ENCODE assay signal across 23 cellular contexts in genomic region chrX:28491322-28491721, GRCh38.
DNase-seq lines count a peak whose midpoint lies in the region; ATAC-seq, FAIRE-seq and TF ChIP-seq lines count a peak whose summit lies in the region.
"Had no signal": no experiment of that assay in that cellular context is flagged by ENCODE, and none has a peak within 500 bp of the region (broad histone marks: within the 10 kb centered on the region; RNA-seq: fewer than 3 reads in every experiment).

No MANE protein-coding gene starts in this region.

- no peak overlapping the region for H3K4me3 ChIP-seq in astrocyte (ENCODE audit: insufficient read depth, low read depth, low read length)
- H3K4me3 ChIP-seq: A549; BLaER1 treated with 17β-estradiol and CSF1 and Interleukin-3, amounts not matched to agents 10 nM and 100 nM; GM12878 had no signal

- H3K27ac ChIP-seq in astrocyte (ENCODE audit: low read depth, low read length): no peak overlapping the region
- H3K27ac ChIP-seq: 22Rv1, A549, C4-2B had no signal

- H2AFZ ChIP-seq in astrocyte (ENCODE audit: low read depth, low read length): no peak overlapping the region

- H3K79me2 ChIP-seq in astrocyte (ENCODE audit: insufficient read depth, low read length): no peaks in the 10 kb centered on the region

- TF ChIP-seq CTCF in astrocyte (IDR thresholded peaks at IDR 0.05; ENCODE audit: insufficient read depth, low read depth, low read length): no peak
- TF ChIP-seq CTCF in GM10248 (IDR thresholded peaks at IDR 0.05; ENCODE audit: control extremely low read depth, extremely low read depth, low read depth, missing control alignments): no peak

- FAIRE-seq in astrocyte (lab: Jason Lieb, UNC): peak; percentile 92
- FAIRE-seq: D721Med, G401.6, GM12878, GM12892, GM18507 had no signal

- CTCF ChIA-PET in GM10248 (lab: Yijun Ruan, JAX): no interaction called here

- H3K4me2 ChIP-seq in astrocyte (ENCODE audit: low read length): no peak overlapping the region
- H3K4me2 ChIP-seq: A549 had no signal

- H4K20me1 ChIP-seq in astrocyte (ENCODE audit: insufficient read depth, low read length): no peaks in the 10 kb centered on the region
- H4K20me1 ChIP-seq: BLaER1 treated with 17β-estradiol and CSF1 and Interleukin-3, amounts not matched to agents 10 nM and 100 nM had no signal

- H3K27ac Mint-ChIP-seq in astrocyte (ENCODE audit: unreplicated experiment): no peak overlapping the region
- H3K27ac Mint-ChIP-seq: B cell; CD4-positive, alpha-beta T cell; CD8-positive, alpha-beta T cell had no signal

- no peak for ATAC-seq in GM18867 (IDR thresholded peaks at IDR 0.05; ENCODE audit: unreplicated experiment)
- ATAC-seq: A549; CD8-positive, alpha-beta T cell; GM12878 had no signal

- POLR2A ChIA-PET in GM10248 (lab: Yijun Ruan, JAX): no interaction called here

- H3K36me3 Mint-ChIP-seq in astrocyte (ENCODE audit: low read depth, unreplicated experiment): no peaks in the 10 kb centered on the region
- H3K36me3 Mint-ChIP-seq: CD8-positive, alpha-beta T cell had no signal

- H3K27me3 Mint-ChIP-seq in astrocyte (ENCODE audit: low read depth, unreplicated experiment): no peaks in the 10 kb centered on the region
- H3K27me3 Mint-ChIP-seq: B cell; CD4-positive, alpha-beta T cell had no signal

- H3K4me3 Mint-ChIP-seq in astrocyte (ENCODE audit: unreplicated experiment): no peak overlapping the region
- H3K4me3 Mint-ChIP-seq: B cell; CD4-positive, alpha-beta T cell; CD8-positive, alpha-beta T cell had no signal

- H3K4me1 Mint-ChIP-seq in astrocyte (ENCODE audit: low read depth, unreplicated experiment): no peaks in the 10 kb centered on the region
- H3K4me1 Mint-ChIP-seq: B cell had no signal

- H3K27me3 ChIP-seq in astrocyte (ENCODE audit: insufficient read depth, low read length): no peaks in the 10 kb centered on the region
- H3K27me3 ChIP-seq: BLaER1 treated with 17β-estradiol and CSF1 and Interleukin-3, amounts not matched to agents 10 nM and 100 nM had no signal

- DNase-seq in LoVo (ENCODE audit: low spot score) (peak; percentile 16), NCI-H526 treated with DMSO at 0.1 percent for 48 hours (lab: John Stamatoyannopoulos, UW) (peak; percentile 15), astrocyte (ENCODE audit: low read depth) (no peak), GM10248 (ENCODE audit: extremely low spot score) (no peak)
- DNase-seq in stimulated activated CD4-positive, alpha-beta T cell treated with anti-CD3 and anti-CD28 coated beads, Interleukin-12 subunit alpha, Interleukin-12 subunit beta, amount 100 ng/mL, for 4 hours: no peak
- DNase-seq: AML-193; Caco-2; Calu3; CD4-positive, alpha-beta T cell; CD8-positive, alpha-beta T cell; DMS79 treated with DMSO at 0.1 percent for 48 hours; GF-D8 had no signal

- no peaks in the 10 kb centered on the region for H3K9me3 ChIP-seq in astrocyte (ENCODE audit: insufficient read depth, low read depth, low read length)
- H3K9me3 ChIP-seq: A549; BLaER1 treated with 17β-estradiol and CSF1 and Interleukin-3, amounts not matched to agents 10 nM and 100 nM; Caco-2 had no signal

- no peaks in the 10 kb centered on the region for H3K4me1 ChIP-seq in astrocyte (ENCODE audit: insufficient read depth, low read length)
- H3K4me1 ChIP-seq: A549, Caco-2 had no signal

- no peaks in the 10 kb centered on the region for H3K9me3 Mint-ChIP-seq in astrocyte (ENCODE audit: unreplicated experiment)

- H3K36me3 ChIP-seq in astrocyte (ENCODE audit: insufficient read depth, low read length): no peaks in the 10 kb centered on the region
- H3K36me3 ChIP-seq: BLaER1 treated with 17β-estradiol and CSF1 and Interleukin-3, amounts not matched to agents 10 nM and 100 nM had no signal

- H3K9ac ChIP-seq in astrocyte (ENCODE audit: low read length): no peak overlapping the region
- H3K9ac ChIP-seq: BLaER1 treated with 17β-estradiol and CSF1 and Interleukin-3, amounts not matched to agents 10 nM and 100 nM had no signal

Comparison
In these comparisons a context has a peak if more than half of its experiments do, and no peak if none do; other contexts are left out.
1. DNase-seq: peak in LoVo (single experiment) and NCI-H526 treated with DMSO at 0.1 percent for 48 hours (single experiment); none in astrocyte (single experiment), GM10248 (single experiment) and stimulated activated CD4-positive, alpha-beta T cell treated with anti-CD3 and anti-CD28 coated beads, Interleukin-12 subunit alpha, Interleukin-12 subunit beta, amount 100 ng/mL, for 4 hours (single experiment).